ENCODE assay signal across 21 cellular contexts in genomic region chr10:61076572-61077114, GRCh38.
"Had no signal": no experiment of that assay in that cellular context is flagged by ENCODE, and none has a peak within 500 bp of the region (broad histone marks: within the 10 kb centered on the region; RNA-seq: fewer than 3 reads in every experiment).

No MANE protein-coding gene starts in this region.

- H3K4me3 ChIP-seq: dorsolateral prefrontal cortex, left lung, neural progenitor cell, psoas muscle, tibial artery had no signal

- ATAC-seq: activated CD8-positive, alpha-beta T cell treated with anti-CD3 and anti-CD28 coated beads for 36 hours; activated T-helper 17 cell treated with anti-CD3 and anti-CD28 coated beads, Interleukin-2, amount 50 U/mL, for 72 hours; left lung; psoas muscle; right cardiac atrium had no signal

- DNase-seq: activated CD4-positive, alpha-beta T cell treated with anti-CD3 and anti-CD28 coated beads, Interleukin-2, amount 10 ng/mL, durations not matched to agents 24 days and 14 days; activated CD8-positive, alpha-beta T cell treated with anti-CD3 and anti-CD28 coated beads for 36 hours; activated naive CD4-positive, alpha-beta T cell; activated naive CD8-positive, alpha-beta T cell treated with anti-CD3 and anti-CD28 coated beads for 36 hours; activated T-cell treated with anti-CD3 and anti-CD28 coated beads, Interleukin-2, amount 50 U/mL, for 1 hour; amygdala; brain microvascular endothelial cell; central memory CD4-positive, alpha-beta T cell; dorsolateral prefrontal cortex; foreskin fibroblast; hippocampal formation; islet precursor cell; left lung; naive B cell; psoas muscle; right cardiac atrium; stimulated activated CD4-positive, alpha-beta T cell treated with anti-CD3 and anti-CD28 coated beads, Interleukin-2, amount 100 ng/mL, for 24 hours; stimulated activated naive CD4-positive, alpha-beta T cell treated with Interleukin-2 at 50 U/mL for 16 hours; tibial artery had no signal
